Comparison of ENCODE assay signal across 8 cellular contexts in the genomic region with DNA sequence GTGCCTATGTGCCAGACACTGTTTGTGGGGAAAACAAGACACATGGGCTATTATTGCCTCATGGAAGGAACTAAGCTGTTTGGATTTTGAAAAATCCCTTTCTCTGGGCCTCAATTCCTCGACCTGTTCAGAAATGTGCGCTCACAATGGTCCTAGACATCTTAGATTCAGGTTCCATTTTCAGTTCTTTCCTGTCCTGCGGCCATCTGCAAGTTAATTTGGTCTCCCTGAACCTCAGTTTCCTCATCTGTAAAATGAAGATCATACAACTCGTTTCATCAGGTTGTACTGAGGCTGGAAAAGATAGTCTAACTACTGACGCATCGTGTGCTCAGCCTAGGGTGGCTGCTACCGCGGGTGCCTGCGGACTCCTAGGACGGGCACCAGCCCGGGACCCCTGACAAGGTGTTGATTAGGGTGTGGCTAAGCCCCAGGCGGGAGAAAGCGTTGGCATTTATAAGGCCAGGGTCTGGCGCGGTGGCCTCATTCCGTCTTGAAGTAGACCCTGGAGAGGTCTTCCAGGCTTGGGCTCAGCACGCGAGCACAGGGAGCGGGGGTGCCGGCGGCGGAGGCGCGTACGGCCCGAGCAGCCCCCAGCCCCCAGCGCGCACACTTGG. TPM values are rescaled to one million over a fixed set of nuclear protein-coding genes. Genes with fewer than 3 reads are reported as not detected.
DNase-seq lines count a peak whose midpoint lies in the region; ATAC-seq and TF ChIP-seq lines count a peak whose summit lies in the region.

No MANE protein-coding gene starts in this region.

- POLR2A ChIA-PET in PC-9 (lab: Charles Lee; ENCODE audit: unreplicated experiment) = interaction anchor here (0.7 kb wide), 2 partner anchors 50 to 1690 kb away, joined by 3 read pairs; no protein-coding TSS in a partner anchor

- BruUV-seq in PC-9 (replicated peaks; lab: Mats Ljungman, UMichigan) = TSS peak; percentile 79

- H3K9me3 ChIP-seq in DND-41 (ENCODE audit: insufficient read depth, low read length, severe bottlenecking) (no peaks in the 10 kb centered on the region), PC-9 (ENCODE audit: insufficient read depth, low read depth) (no peaks in the 10 kb centered on the region), mucosa of descending colon (no peaks in the 10 kb centered on the region), vagina (no peaks in the 10 kb centered on the region)

- peaks cover 15% of the 10 kb centered on the region; the same call in 1 of the 2 replicates for H3F3A ChIP-seq in PC-9 (ENCODE audit: insufficient read depth, low read depth)

- peak overlapping the region; percentile 97 to 98; a peak in 3 of 4 replicates for H3K4me3 ChIP-seq in DND-41 (ENCODE audit: low read depth in 1 of 2, low read length in 2 of 2)
- peak overlapping the region; percentile 91 for H3K4me3 ChIP-seq in H7 (ENCODE audit: insufficient read depth, low read depth, low read length)
- peak overlapping the region; percentile 66 for H3K4me3 ChIP-seq in PC-9
- peak overlapping the region; percentile 98 for H3K4me3 ChIP-seq in mucosa of descending colon
- peak overlapping the region; percentile 65 to 93 for H3K4me3 ChIP-seq in vagina

- peak overlapping the region; percentile 93 for H3K4me3 Mint-ChIP-seq in dendritic cell treated with granulocyte-macrophage colony-stimulating factor and Interleukin-4, amounts not matched to agents 40 ng/mL and 50 ng/mL, for 4 days

- intact Hi-C loops in PC-9 (cut with micrococcal nuclease; ENCODE audit: unreplicated experiment) (loop anchor here (5.0 kb wide), 1 partner anchor 50 kb away; the partner anchor contains the start of gene RPL11), mucosa of descending colon (cut with DNase I, micrococcal nuclease) (no loop called here), vagina (cut with DNase I) (no loop called here)
- intact Hi-C loops in dendritic cell treated with granulocyte-macrophage colony-stimulating factor and Interleukin-4, amounts not matched to agents 40 ng/mL and 50 ng/mL, for 4 days (cut with micrococcal nuclease) = loop anchor here (5.0 kb wide), 1 partner anchor 50 kb away; the partner anchor contains the start of gene RPL11

- H4K20me1 ChIP-seq in DND-41 (ENCODE audit: insufficient read depth, low read length) (peaks cover 29% of the 10 kb centered on the region), PC-9 (ENCODE audit: insufficient read depth) (peaks cover 21% of the 10 kb centered on the region)

- peaks cover 36% of the 10 kb centered on the region for H3K4me1 Mint-ChIP-seq in dendritic cell treated with granulocyte-macrophage colony-stimulating factor and Interleukin-4, amounts not matched to agents 40 ng/mL and 50 ng/mL, for 4 days (ENCODE audit: low read depth)

- CTCF ChIA-PET in PC-9 (lab: Charles Lee) = no interaction called here

- peak overlapping the region; percentile 91 for H3K27ac Mint-ChIP-seq in dendritic cell treated with granulocyte-macrophage colony-stimulating factor and Interleukin-4, amounts not matched to agents 40 ng/mL and 50 ng/mL, for 4 days

- no peaks in the 10 kb centered on the region for H3K9me2 ChIP-seq in PC-9 (ENCODE audit: insufficient read depth)

- TF ChIP-seq CTCF in DND-41 (IDR thresholded peaks at IDR 0.05; ENCODE audit: borderline replicate concordance, extremely low read depth, low read length, poor library complexity, severe bottlenecking) = no peak
- no peak for TF ChIP-seq CTCF in PC-9 (conservative IDR thresholded peaks at IDR 0.05)
- TF ChIP-seq CTCF in mucosa of descending colon (IDR thresholded peaks at IDR 0.05) = no peak
- no peak for TF ChIP-seq CTCF in vagina (IDR thresholded peaks at IDR 0.05)

- DNase-seq in DND-41 (no peak), H7 (no peak), PC-9 (peak in 1 of 2 experiments; percentile 25), mucosa of descending colon (peak in 2 of 3 donors; percentile 48 to 67), vagina (ENCODE audit: extremely low spot score in 2 of 2) (no peak), cerebellar nuclear complex (lab: John Stamatoyannopoulos, UW) (no peak), ecto neural progenitor cell (ENCODE audit: low spot score) (no peak)

- H3K27me3 ChIP-seq in DND-41 (ENCODE audit: insufficient read depth, low read length, poor library complexity) (no peaks in the 10 kb centered on the region), H7 (ENCODE audit: control insufficient read depth, insufficient read depth, low read length) (no peaks in the 10 kb centered on the region), PC-9 (ENCODE audit: insufficient read depth, low read depth) (no peaks in the 10 kb centered on the region), vagina (no peaks in the 10 kb centered on the region)

- peaks cover 34% of the 10 kb centered on the region for H3K36me3 Mint-ChIP-seq in dendritic cell treated with granulocyte-macrophage colony-stimulating factor and Interleukin-4, amounts not matched to agents 40 ng/mL and 50 ng/mL, for 4 days (ENCODE audit: low read depth)

- H3K9me3 Mint-ChIP-seq in dendritic cell treated with granulocyte-macrophage colony-stimulating factor and Interleukin-4, amounts not matched to agents 40 ng/mL and 50 ng/mL, for 4 days = no peaks in the 10 kb centered on the region

- H3K36me3 ChIP-seq in DND-41 (ENCODE audit: insufficient read depth, low read length) = peaks cover 25% of the 10 kb centered on the region
- H3K36me3 ChIP-seq in H7 (replicated peaks; ENCODE audit: control insufficient read depth, insufficient read depth, low read length) = no peaks in the 10 kb centered on the region
- no peaks in the 10 kb centered on the region for H3K36me3 ChIP-seq in PC-9 (ENCODE audit: low read depth)
- no peaks in the 10 kb centered on the region for H3K36me3 ChIP-seq in mucosa of descending colon (ENCODE audit: low read depth)
- H3K36me3 ChIP-seq in vagina = no peaks in the 10 kb centered on the region

- H3K27me3 Mint-ChIP-seq in dendritic cell treated with granulocyte-macrophage colony-stimulating factor and Interleukin-4, amounts not matched to agents 40 ng/mL and 50 ng/mL, for 4 days = no peaks in the 10 kb centered on the region

- TF ChIP-seq POLR2A in vagina (IDR thresholded peaks at IDR 0.05) = no peak

- H3K79me2 ChIP-seq in DND-41 (ENCODE audit: insufficient read depth, low read length) (peaks cover 51% of the 10 kb centered on the region), PC-9 (ENCODE audit: low read depth) (peaks cover 39% of the 10 kb centered on the region)

- H2AFZ ChIP-seq in DND-41 (ENCODE audit: low read depth, low read length) = peak overlapping the region; percentile 88
- H2AFZ ChIP-seq in PC-9 = peak overlapping the region; percentile 89

- ATAC-seq in DND-41 (ENCODE audit: insufficient read depth, low read depth) (no peak; the same call in 2 of the 3 replicates), mucosa of descending colon (peak; percentile 28)

- H3K27ac ChIP-seq in DND-41 (ENCODE audit: low read length) (peak overlapping the region; percentile 85), PC-9 (peak overlapping the region; percentile 29; the same call in 1 of the 2 replicates), vagina (peak overlapping the region; percentile 91)

- H3K4me2 ChIP-seq in DND-41 (ENCODE audit: insufficient read depth, low read length) = peak overlapping the region; percentile 84
- H3K4me2 ChIP-seq in PC-9 = peak overlapping the region; percentile 95

- H3K4me1 ChIP-seq in DND-41 (ENCODE audit: insufficient read depth, low read length) = peaks cover 35% of the 10 kb centered on the region
- H3K4me1 ChIP-seq in PC-9 (replicated peaks; ENCODE audit: insufficient read depth) = peaks cover 11% of the 10 kb centered on the region
- peaks cover 17% of the 10 kb centered on the region for H3K4me1 ChIP-seq in mucosa of descending colon (ENCODE audit: low read depth)
- H3K4me1 ChIP-seq in vagina = peaks cover 29% of the 10 kb centered on the region

- peak overlapping the region; percentile 94 for H3K9ac ChIP-seq in DND-41 (ENCODE audit: low read depth, low read length)

RNA-seq across cellular contexts. Expression of gene ELOA, which starts 0.5 kb away (rescaled TPM):
- 54.0 and 55.4 TPM in 2 replicates for total RNA-seq in H7 (2014; rRNA removed; shearing (Covaris generic))
- 26.2 and 26.4 TPM in 2 replicates for total RNA-seq in PC-9 (2021)
- 10 to 100 TPM; 32.9 to 35.5 (median 35.1) TPM for total RNA-seq in mucosa of descending colon
- 25.5 TPM for total RNA-seq in vagina

RNA-seq across cellular contexts. Expression of gene PITHD1, which starts 35.4 kb away (rescaled TPM):
- 122 and 125 TPM in 2 replicates for total RNA-seq in H7 (2014; rRNA removed; shearing (Covaris generic))
- total RNA-seq in PC-9 (2021) = 38.5 and 39.7 TPM in 2 replicates
- 10 to 100 TPM; 38.9 to 53.2 (median 39.6) TPM for total RNA-seq in mucosa of descending colon
- total RNA-seq in vagina = 63.6 TPM

RNA-seq across cellular contexts. Expression of gene LYPLA2, which starts 48.2 kb away (rescaled TPM):
- 291 and 385 TPM in 2 replicates for total RNA-seq in H7 (2014; rRNA removed; shearing (Covaris generic))
- 90.1 and 94.9 TPM in 2 replicates for total RNA-seq in PC-9 (2021)
- 10 to 100 TPM; 49.9 to 89.0 (median 88.0) TPM for total RNA-seq in mucosa of descending colon
- total RNA-seq in vagina = 56.2 TPM

RNA-seq across cellular contexts. Expression of gene RPL11, which starts 51.2 kb away (rescaled TPM):
- 1,671 and 2,124 TPM in 2 replicates for total RNA-seq in H7 (2014; rRNA removed; shearing (Covaris generic))
- 1,015 and 1,205 TPM in 2 replicates for total RNA-seq in PC-9 (2021)
- total RNA-seq in mucosa of descending colon = 100 to 1,000 TPM; 729 to 882 (median 820) TPM
- total RNA-seq in vagina = 948 TPM

RNA-seq across cellular contexts. Expression of gene GALE, which starts 57.8 kb away (rescaled TPM):
- 72.0 and 103 TPM in 2 replicates for total RNA-seq in H7 (2014; rRNA removed; shearing (Covaris generic))
- total RNA-seq in PC-9 (2021) = 40.5 and 45.8 TPM in 2 replicates
- 100 to 1,000 TPM in 2 of 3 donors, 10 to 100 TPM in 1; 55.7 to 156 (median 127) TPM for total RNA-seq in mucosa of descending colon
- total RNA-seq in vagina = 12.3 TPM

Comparison
In these comparisons a context has a peak if more than half of its experiments do, and no peak if none do; other contexts are left out.
1. DNase-seq: peak in mucosa of descending colon (2 of 3); none in DND-41 (single experiment), H7 (single experiment), vagina (0 of 2), cerebellar nuclear complex (0 of 2) and ecto neural progenitor cell (single experiment).
2. H3K27ac ChIP-seq: peak in every context shown above with its lines; median percentile 91 in vagina; 85 in DND-41; 29 in PC-9.
3. intact Hi-C loops: an anchor here in PC-9 (5.0 kb wide) and dendritic cell treated with granulocyte-macrophage colony-stimulating factor and Interleukin-4, amounts not matched to agents 40 ng/mL and 50 ng/mL, for 4 days (5.0 kb wide); none called in mucosa of descending colon and vagina.
4. Peak in every context shown above with its lines, with median percentiles within 50 percentile points of each other: H3K4me3 ChIP-seq.